ENCODE assay signal across 17 cellular contexts in genomic region chrX:45513042-45513441, GRCh38.
"Had no signal": no experiment of that assay in that cellular context is flagged by ENCODE, and none has a peak within 500 bp of the region (broad histone marks: within the 10 kb centered on the region; RNA-seq: fewer than 3 reads in every experiment).

No MANE protein-coding gene starts in this region.

- H3K27ac ChIP-seq: lower lobe of right lung, testis had no signal

- ATAC-seq: esophagus mucosa; lower lobe of right lung; natural killer cell treated with Interleukin-12 subunit alpha and Interleukin-12 subunit beta and Interleukin-15 and Interleukin-18, amount 100 ng/mL, for 72 hours; stimulated activated naive CD8-positive, alpha-beta T cell treated with anti-CD3 and anti-CD28 coated beads, Interleukin-15, amount 100 ng/mL, for 72 hours had no signal

- DNase-seq: activated CD4-positive, alpha-beta memory T cell treated with anti-CD3 and anti-CD28 coated beads for 36 hours; activated CD4-positive, alpha-beta T cell treated with anti-CD3 and anti-CD28 coated beads for 1 hour; activated gamma-delta T cell treated with Interleukin-2 at 50 U/mL for 16 hours; activated naive CD8-positive, alpha-beta T cell treated with anti-CD3 and anti-CD28 coated beads for 36 hours; activated T-cell treated with anti-CD3 and anti-CD28 coated beads, Interleukin-2, amount 50 U/mL, for 48 hours; anterior cingulate cortex; foreskin fibroblast; glutamatergic neuron; immature natural killer cell; lower lobe of right lung; stimulated activated CD4-positive, alpha-beta T cell treated with anti-CD3 and anti-CD28 coated beads, Interleukin-15, amount 100 ng/mL, for 24 hours; stimulated activated CD4-positive, alpha-beta T cell treated with anti-CD3 and anti-CD28 coated beads, Interleukin-4, amount 100 ng/mL, for 4 hours; stimulated activated naive CD8-positive, alpha-beta T cell treated with anti-CD3 and anti-CD28 coated beads, Interleukin-15, amount 100 ng/mL, for 72 hours; testis had no signal

- H3K36me3 ChIP-seq: lower lobe of right lung had no signal

- H3K9me3 ChIP-seq: lower lobe of right lung, testis had no signal

- FAIRE-seq: endometrium had no signal

- H3K27me3 ChIP-seq: testis had no signal

- H3K4me3 ChIP-seq: lower lobe of right lung, testis had no signal

- H3K4me1 ChIP-seq: testis had no signal
